Comparison of ENCODE assay signal across 20 cellular contexts in genomic region chr3:156648086-156648485, GRCh38. TPM values are rescaled to one million over a fixed set of nuclear protein-coding genes. Genes with fewer than 3 reads are reported as not detected.
DNase-seq lines count a peak whose midpoint lies in the region; ATAC-seq, FAIRE-seq and TF ChIP-seq lines count a peak whose summit lies in the region.
"Had no signal": no experiment of that assay in that cellular context is flagged by ENCODE, and none has a peak within 500 bp of the region (broad histone marks: within the 10 kb centered on the region; RNA-seq: fewer than 3 reads in every experiment).

No MANE protein-coding gene starts in this region.

- H3K9me3 ChIP-seq in IMR-90 (ENCODE audit: control insufficient read depth, insufficient read depth, low read length) (no peaks in the 10 kb centered on the region), osteoblast (ENCODE audit: low read depth, low read length) (no peaks in the 10 kb centered on the region)

- WGBS in IMR-90 (ENCODE audit: extremely low coverage in 2 of 2, insufficient read length in 1 of 2), 2 experiments: no CpG with 5 or more reads among the region's 3 CpGs

- TF ChIP-seq POLR2A in GM12892 (IDR thresholded peaks at IDR 0.05; ENCODE audit: low read depth, low read length) (no peak), IMR-90 (IDR thresholded peaks at IDR 0.05; ENCODE audit: low read depth, low read length) (no peak)

- H3K56ac ChIP-seq in IMR-90 (ENCODE audit: extremely low read depth, insufficient read depth, low read length): no peak overlapping the region

- H3K36me3 ChIP-seq in IMR-90 (ENCODE audit: control insufficient read depth, insufficient read depth, low read length) (no peaks in the 10 kb centered on the region), osteoblast (ENCODE audit: insufficient read depth, low read length) (no peaks in the 10 kb centered on the region)
- H3K36me3 ChIP-seq: cardiac muscle cell had no signal

- H3K27ac ChIP-seq in IMR-90 (ENCODE audit: insufficient read depth, low read length): no peak overlapping the region
- H3K27ac ChIP-seq in osteoblast (ENCODE audit: low read depth, low read length): peak overlapping the region; percentile 6
- H3K27ac ChIP-seq: cardiac muscle cell, HL-60 had no signal

- no peak overlapping the region for H2BK5ac ChIP-seq in IMR-90 (ENCODE audit: low read depth, low read length, poor library complexity, severe bottlenecking)

- H2AK9ac ChIP-seq in IMR-90 (replicated peaks; ENCODE audit: low read depth, low read length, poor library complexity): no peak overlapping the region

- H3K4me2 ChIP-seq in IMR-90 (ENCODE audit: low read depth, low read length) (no peak overlapping the region; the same call in 1 of the 2 replicates), osteoblast (ENCODE audit: insufficient read depth, low read length) (peak overlapping the region; percentile 20)

- H4K20me1 ChIP-seq in IMR-90 (ENCODE audit: insufficient read depth, low read length) (no peaks in the 10 kb centered on the region), osteoblast (ENCODE audit: insufficient read depth, low read length) (no peaks in the 10 kb centered on the region)

- H3K4me1 ChIP-seq in IMR-90 (ENCODE audit: control insufficient read depth, insufficient read depth, low read length) (peaks cover 7% of the 10 kb centered on the region), osteoblast (ENCODE audit: insufficient read depth, low read length) (peaks cover 19% of the 10 kb centered on the region)

- peaks cover 7% of the 10 kb centered on the region for H3K9me1 ChIP-seq in IMR-90 (ENCODE audit: insufficient read depth, low read length)

- H3K79me1 ChIP-seq in IMR-90 (ENCODE audit: low read depth in 1 of 2, low read length in 2 of 2): no peaks in the 10 kb centered on the region

- no peak overlapping the region for H2AFZ ChIP-seq in IMR-90 (replicated peaks; ENCODE audit: low read length, poor library complexity)
- no peak overlapping the region for H2AFZ ChIP-seq in osteoblast (ENCODE audit: low read length)

- intact Hi-C loops in IMR-90 (cut with micrococcal nuclease): no loop called here

- POLR2A ChIA-PET in IMR-90 (lab: Charles Lee; ENCODE audit: unreplicated experiment): no interaction called here

- dilution Hi-C loops in IMR-90 (cut with HindIII; ENCODE audit: low sequenced_read_pairs, unreplicated experiment): no loop called here

- H2BK20ac ChIP-seq in IMR-90 (ENCODE audit: low read depth, low read length): no peak overlapping the region

- H3K9ac ChIP-seq in IMR-90 (ENCODE audit: low read depth, low read length): no peak overlapping the region

- DNase-seq in GM12892 (ENCODE audit: insufficient read length) (no peak), IMR-90 (peak; percentile 75), choroid plexus epithelial cell (ENCODE audit: low read depth) (peak; percentile 88), osteoblast (ENCODE audit: insufficient read length, low spot score, missing footprints) (peak; percentile 18)
- DNase-seq in activated CD4-positive, alpha-beta T cell treated with anti-CD3 and anti-CD28 coated beads for 1 hour: no peak
- DNase-seq: activated CD4-positive, alpha-beta T cell treated with anti-CD3 and anti-CD28 coated beads, Interleukin-2, amount 10 ng/mL, durations not matched to agents 7 days and 5 days; activated naive CD8-positive, alpha-beta T cell treated with anti-CD3 and anti-CD28 coated beads, Interleukin-2, amount 50 U/mL, for 24 hours; DMS79; H7; NCI-H2081; NCI-H510A; nucleus accumbens; right cardiac atrium; stimulated activated naive CD4-positive, alpha-beta T cell had no signal

- TF ChIP-seq RAD21 in IMR-90 (IDR thresholded peaks at IDR 0.05; ENCODE audit: low read length): no peak

- BruUV-seq in IMR-90 (replicated peaks; lab: Mats Ljungman, UMichigan): no TSS peak

- H4K8ac ChIP-seq in IMR-90 (ENCODE audit: low read depth in 2 of 2, low read length in 2 of 2): no peak overlapping the region; a peak in 1 of 4 replicates

- H3K79me2 ChIP-seq in osteoblast (ENCODE audit: insufficient read depth, low read length): no peaks in the 10 kb centered on the region

- H2BK15ac ChIP-seq in IMR-90 (ENCODE audit: low read depth, low read length): no peak overlapping the region

- CTCF ChIA-PET in IMR-90 (lab: Yijun Ruan, JAX): no interaction called here

- H3K23ac ChIP-seq in IMR-90 (ENCODE audit: low read depth, low read length): no peak overlapping the region

- H3K14ac ChIP-seq in IMR-90 (replicated peaks; ENCODE audit: low read depth, low read length): no peak overlapping the region

- H3K27me3 ChIP-seq in IMR-90 (ENCODE audit: control insufficient read depth, insufficient read depth, low read length): no peaks in the 10 kb centered on the region
- H3K27me3 ChIP-seq in osteoblast (ENCODE audit: insufficient read depth, low read length): no peaks in the 10 kb centered on the region
- H3K27me3 ChIP-seq: cardiac muscle cell had no signal

- TF ChIP-seq CTCF in IMR-90 (conservative IDR thresholded peaks at IDR 0.05; ENCODE audit: low read depth, low read length) (no peak), choroid plexus epithelial cell (conservative IDR thresholded peaks at IDR 0.05; ENCODE audit: low read depth, low read length) (no peak), osteoblast (IDR thresholded peaks at IDR 0.05; ENCODE audit: extremely low read depth, low read depth, low read length) (no peak)

- FAIRE-seq in GM12892 (lab: Jason Lieb, UNC): peak; percentile 82

- H3K4me3 ChIP-seq in IMR-90 (ENCODE audit: insufficient read depth, low read depth, low read length) (no peak overlapping the region), choroid plexus epithelial cell (ENCODE audit: low read depth, low read length) (no peak overlapping the region), osteoblast (ENCODE audit: insufficient read depth, low read length) (no peak overlapping the region)
- H3K4me3 ChIP-seq: cardiac muscle cell had no signal

- H4K91ac ChIP-seq in IMR-90 (ENCODE audit: insufficient read depth, low read depth, low read length): no peak overlapping the region

- H2BK120ac ChIP-seq in IMR-90 (ENCODE audit: low read depth, low read length): no peak overlapping the region

- ATAC-seq in IMR-90 (ENCODE audit: low read depth): peak; percentile 28; the same call in 1 of the 2 replicates
- ATAC-seq in HG02610 (IDR thresholded peaks at IDR 0.05; ENCODE audit: unreplicated experiment): no peak
- no peak for ATAC-seq in GM21390 (IDR thresholded peaks at IDR 0.05; ENCODE audit: unreplicated experiment)
- ATAC-seq in GM21717 (IDR thresholded peaks at IDR 0.05; ENCODE audit: unreplicated experiment): no peak
- ATAC-seq: activated naive CD8-positive, alpha-beta T cell treated with anti-CD3 and anti-CD28 coated beads, Interleukin-2, amount 50 U/mL, for 24 hours; left lobe of liver; right cardiac atrium had no signal

- in situ Hi-C loops in IMR-90 (cut with MboI; ENCODE audit: low sequenced_read_pairs): no loop called here

- H3K4ac ChIP-seq in IMR-90 (ENCODE audit: low read depth, low read length): no peak overlapping the region

- no peak overlapping the region for H4K5ac ChIP-seq in IMR-90 (ENCODE audit: low read depth, low read length)

- H3K18ac ChIP-seq in IMR-90 (ENCODE audit: low read depth, low read length): no peak overlapping the region

- no peak overlapping the region for H2AK5ac ChIP-seq in IMR-90 (ENCODE audit: low read depth, low read length)

TF ChIP-seq in IMR-90, 13 proteins besides CTCF, POLR2A, EP300 and RAD21:
- no peak for TF ChIP-seq ELK1 (IDR thresholded peaks at IDR 0.05; ENCODE audit: borderline replicate concordance, low read depth, low read length)
- TF ChIP-seq FOS (IDR thresholded peaks at IDR 0.05; ENCODE audit: low read depth, low read length): 0 out of 2 replicates have a peak, but pooled peaks have one; percentile 2

RNA-seq across cellular contexts. Expression of gene TIPARP, which starts 26.3 kb away (rescaled TPM):
- polyA plus RNA-seq in GM12892 (2012; ENCODE audit: missing spikeins): 29.5 TPM
- 70.8 and 76.4 TPM in 2 replicates for total RNA-seq in IMR-90 (2012; rRNA removed)
- 11.5 and 12.6 TPM in 2 replicates for polyA plus RNA-seq in IMR-90 (2012; rRNA removed)
- polyA plus RNA-seq in IMR-90 (2012; cell fraction: cytosol; rRNA removed): 3.2 and 3.7 TPM in 2 replicates
- 3.3 and 39.5 TPM in 2 replicates for polyA plus RNA-seq in IMR-90 (2012; cell fraction: nucleus; rRNA removed; ENCODE audit: low replicate concordance)
- 28.2 and 30.4 TPM in 2 replicates for total RNA-seq in osteoblast

Comparison
In these comparisons a context has a peak if more than half of its experiments do, and no peak if none do; other contexts are left out.
1. DNase-seq: peak in IMR-90 (single experiment), choroid plexus epithelial cell (single experiment) and osteoblast (single experiment); none in GM12892 (single experiment) and activated CD4-positive, alpha-beta T cell treated with anti-CD3 and anti-CD28 coated beads for 1 hour (single experiment).